In the genomic region with DNA sequence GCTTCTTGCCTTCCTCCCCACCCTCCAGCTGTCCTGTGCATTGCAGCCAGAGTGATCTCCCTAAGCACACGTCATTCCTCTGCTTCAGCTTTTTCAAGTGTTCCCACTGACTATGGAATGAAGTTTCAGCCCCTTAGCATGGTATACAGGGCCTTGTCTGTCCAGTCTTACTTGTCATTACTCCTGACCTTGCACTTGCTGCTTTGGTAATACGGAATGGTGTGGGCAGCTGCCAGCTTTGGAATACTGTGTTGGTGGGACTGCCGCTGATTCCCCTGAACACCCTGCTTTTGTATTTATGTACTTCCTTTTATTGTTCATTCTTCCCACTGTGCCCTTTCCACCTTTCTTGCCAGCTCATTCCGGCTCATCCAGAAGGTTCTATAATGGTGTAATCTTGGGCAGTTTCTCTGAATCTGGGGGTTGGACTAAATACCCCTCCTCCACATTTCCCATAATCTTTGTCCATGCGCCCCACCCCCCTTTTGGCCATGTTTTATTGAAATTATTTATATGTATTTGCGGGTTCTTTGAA, we compare ENCODE assay signal across 16 cellular contexts.
"Had no signal": no experiment of that assay in that cellular context is flagged by ENCODE, and none has a peak within 500 bp of the region (broad histone marks: within the 10 kb centered on the region; RNA-seq: fewer than 3 reads in every experiment).

No MANE protein-coding gene starts in this region.

- H3K4me3 ChIP-seq: breast epithelium, mucosa of descending colon, prostate gland, testis had no signal

- H3K27ac Mint-ChIP-seq: activated CD8-positive, alpha-beta memory T cell treated with anti-CD3 and anti-CD28 coated beads, Interleukin-2, amount 10 ng/mL, durations not matched to agents 7 days and 5 days; activated naive CD8-positive, alpha-beta T cell; activated T-cell treated with anti-CD3 and anti-CD28 coated beads, Interleukin-2, amount 50 U/mL, for 24 hours had no signal

- H3K9me3 Mint-ChIP-seq: activated T-cell treated with anti-CD3 and anti-CD28 coated beads, Interleukin-2, amount 50 U/mL, for 24 hours; naive thymus-derived CD8-positive, alpha-beta T cell; stimulated activated naive CD8-positive, alpha-beta T cell treated with anti-CD3 and anti-CD28 coated beads, Interleukin-15, amount 100 ng/mL, for 72 hours had no signal

- H3K27me3 ChIP-seq: breast epithelium, testis had no signal

- H3K27ac ChIP-seq: breast epithelium, prostate gland, testis had no signal

- H3K27me3 Mint-ChIP-seq: activated CD8-positive, alpha-beta memory T cell treated with anti-CD3 and anti-CD28 coated beads, Interleukin-2, amount 10 ng/mL, durations not matched to agents 7 days and 5 days; activated naive CD8-positive, alpha-beta T cell; activated T-cell treated with anti-CD3 and anti-CD28 coated beads, Interleukin-2, amount 50 U/mL, for 24 hours; stimulated activated naive CD8-positive, alpha-beta T cell treated with anti-CD3 and anti-CD28 coated beads, Interleukin-15, amount 100 ng/mL, for 72 hours had no signal

- ATAC-seq: activated CD8-positive, alpha-beta memory T cell treated with anti-CD3 and anti-CD28 coated beads, Interleukin-2, amount 10 ng/mL, durations not matched to agents 7 days and 5 days; mucosa of descending colon; naive thymus-derived CD8-positive, alpha-beta T cell; stimulated activated naive CD8-positive, alpha-beta T cell treated with anti-CD3 and anti-CD28 coated beads, Interleukin-15, amount 100 ng/mL, for 72 hours had no signal

- H3K4me3 Mint-ChIP-seq: activated CD8-positive, alpha-beta memory T cell treated with anti-CD3 and anti-CD28 coated beads, Interleukin-2, amount 10 ng/mL, durations not matched to agents 7 days and 5 days; activated naive CD8-positive, alpha-beta T cell; activated T-cell treated with anti-CD3 and anti-CD28 coated beads, Interleukin-2, amount 50 U/mL, for 24 hours; naive thymus-derived CD8-positive, alpha-beta T cell; stimulated activated naive CD8-positive, alpha-beta T cell treated with anti-CD3 and anti-CD28 coated beads, Interleukin-15, amount 100 ng/mL, for 72 hours had no signal

- H3K4me1 ChIP-seq: breast epithelium, prostate gland, testis had no signal

- H3K9me3 ChIP-seq: breast epithelium, mucosa of descending colon, prostate gland, testis had no signal

- H3K36me3 ChIP-seq: breast epithelium, prostate gland had no signal

- DNase-seq: activated CD4-positive, alpha-beta T cell treated with anti-CD3 and anti-CD28 coated beads, Interleukin-2, amount 50 U/mL, for 48 hours; activated CD4-positive, CD25-positive, alpha-beta regulatory T cell treated with anti-CD3 and anti-CD28 coated beads, Interleukin-2, amount 50 U/mL, for 72 hours; activated CD8-positive, alpha-beta memory T cell treated with anti-CD3 and anti-CD28 coated beads, Interleukin-2, amount 10 ng/mL, durations not matched to agents 7 days and 5 days; activated effector memory CD4-positive, alpha-beta T cell treated with Interleukin-2 at 50 U/mL for 16 hours; activated T-cell treated with anti-CD3 and anti-CD28 coated beads, Interleukin-2, amount 50 U/mL, for 24 hours; anterior cingulate cortex; hippocampal formation; mucosa of descending colon; naive thymus-derived CD8-positive, alpha-beta T cell; stimulated activated CD4-positive, alpha-beta T cell treated with anti-CD3 and anti-CD28 coated beads, Interleukin-4, amount 100 ng/mL, for 1 hour; stimulated activated CD8-positive, alpha-beta memory T cell treated with anti-CD3 and anti-CD28 coated beads, Interleukin-4, amount 100 ng/mL, for 48 hours; stimulated activated naive CD8-positive, alpha-beta T cell treated with anti-CD3 and anti-CD28 coated beads, Interleukin-15, amount 100 ng/mL, for 72 hours; testis had no signal
